14 cellular contexts compared by ENCODE assay signal in genomic region chr12:51077930-51078329, GRCh38. TPM values are rescaled to one million over a fixed set of nuclear protein-coding genes. Genes with fewer than 3 reads are reported as not detected.
DNase-seq lines count a peak whose midpoint lies in the region; ATAC-seq and TF ChIP-seq lines count a peak whose summit lies in the region.
"Had no signal": no experiment of that assay in that cellular context is flagged by ENCODE, and none has a peak within 500 bp of the region (broad histone marks: within the 10 kb centered on the region; RNA-seq: fewer than 3 reads in every experiment).

No MANE protein-coding gene starts in this region.

- CTCF ChIA-PET in CD8-positive, alpha-beta T cell (lab: Charles Lee): no interaction called here

- no peaks in the 10 kb centered on the region for H3K9me3 Mint-ChIP-seq in activated naive CD4-positive, alpha-beta T cell treated with anti-CD3 and anti-CD28 coated beads, Interleukin-2, amount 50 U/mL, for 24 hours
- no peaks in the 10 kb centered on the region for H3K9me3 Mint-ChIP-seq in CD8-positive, alpha-beta T cell
- H3K9me3 Mint-ChIP-seq: activated naive CD8-positive, alpha-beta T cell treated with anti-CD3 and anti-CD28 coated beads, Interleukin-2, amount 50 U/mL, for 24 hours had no signal

- DNase-seq in activated naive CD4-positive, alpha-beta T cell (lab: John Stamatoyannopoulos, UW): no peak
- DNase-seq in fibroblast of peridontal ligament (ENCODE audit: extremely low read depth) (peak; percentile 56), mesendoderm (peak; percentile 69), thyroid gland (peak; percentile 66 to 67)
- no peak for DNase-seq in CD8-positive, alpha-beta T cell
- DNase-seq: activated CD8-positive, alpha-beta memory T cell treated with anti-CD3 and anti-CD28 coated beads for 24 hours; activated naive CD8-positive, alpha-beta T cell treated with anti-CD3 and anti-CD28 coated beads, Interleukin-2, amount 50 U/mL, for 24 hours; MG63; NCI-H2171; OCI-M1 had no signal

- H2BK15ac ChIP-seq in mesendoderm (replicated peaks; ENCODE audit: low read depth): no peak overlapping the region

- H3K4me3 ChIP-seq in mesendoderm (ENCODE audit: low read length) (no peak overlapping the region), thyroid gland (replicated peaks in 1 of 3) (no peak overlapping the region)
- no peak overlapping the region for H3K4me3 ChIP-seq in CD8-positive, alpha-beta T cell (ENCODE audit: low read depth, low read length)
- H3K4me3 ChIP-seq: MG63, thoracic aorta had no signal

- no peak overlapping the region for H4K8ac ChIP-seq in mesendoderm (ENCODE audit: low read depth, low read length)

- H3K9ac ChIP-seq in mesendoderm (ENCODE audit: low read length): no peak overlapping the region

- TF ChIP-seq CTCF in thyroid gland (IDR thresholded peaks at IDR 0.05): no peak
- TF ChIP-seq CTCF in CD8-positive, alpha-beta T cell (IDR thresholded peaks at IDR 0.05): no peak

- no peak overlapping the region for H2BK120ac ChIP-seq in mesendoderm (ENCODE audit: low read depth, low read length)

- intact Hi-C loops in thyroid gland (cut with DNase I): no loop called here
- intact Hi-C loops in CD8-positive, alpha-beta T cell (cut with DNase I, micrococcal nuclease): no loop called here

- H3K27ac ChIP-seq in mesendoderm (ENCODE audit: low read depth, low read length): no peak overlapping the region
- H3K27ac ChIP-seq in thyroid gland: peak overlapping the region in 2 of 3 donors; percentile 38 to 46
- H3K27ac ChIP-seq in CD8-positive, alpha-beta T cell (ENCODE audit: low read depth, low read length): no peak overlapping the region
- H3K27ac ChIP-seq: thoracic aorta had no signal

- POLR2A ChIA-PET in CD8-positive, alpha-beta T cell (lab: Charles Lee): interaction anchor here (1.0 kb wide), 1 partner anchor 193 kb away, joined by 3 read pairs; the partner anchor contains the start of gene SMAGP

- H3K4me1 ChIP-seq in mesendoderm (ENCODE audit: control insufficient read depth, low read depth, low read length) (no peaks in the 10 kb centered on the region), thyroid gland (peaks cover 15 to 18% of the 10 kb centered on the region in 2 donors)
- H3K4me1 ChIP-seq in CD8-positive, alpha-beta T cell (ENCODE audit: insufficient read depth, low read length): peaks cover 12% of the 10 kb centered on the region

- peaks cover 41% of the 10 kb centered on the region for H3K79me2 ChIP-seq in mesendoderm (ENCODE audit: control insufficient read depth, insufficient read depth, low read length)

- H3K56ac ChIP-seq in mesendoderm (ENCODE audit: low read length): peak overlapping the region; percentile 6

- H3K4me1 Mint-ChIP-seq in activated naive CD4-positive, alpha-beta T cell treated with anti-CD3 and anti-CD28 coated beads, Interleukin-2, amount 50 U/mL, for 24 hours: peaks cover 55% of the 10 kb centered on the region
- peaks cover 47% of the 10 kb centered on the region for H3K4me1 Mint-ChIP-seq in CD8-positive, alpha-beta T cell (ENCODE audit: low read depth)

- no peak overlapping the region for H2BK5ac ChIP-seq in mesendoderm (ENCODE audit: low read length)

- TF ChIP-seq POLR2A in thyroid gland (IDR thresholded peaks at IDR 0.05): no peak

- no peak overlapping the region for H3K4me2 ChIP-seq in mesendoderm (ENCODE audit: low read length)

- H3K27me3 ChIP-seq in mesendoderm (ENCODE audit: insufficient read depth, low read length, poor library complexity) (no peaks in the 10 kb centered on the region), thyroid gland (no peaks in the 10 kb centered on the region)
- no peaks in the 10 kb centered on the region for H3K27me3 ChIP-seq in CD8-positive, alpha-beta T cell (ENCODE audit: insufficient read depth, low read length)
- H3K27me3 ChIP-seq: MG63 had no signal

- no peak overlapping the region for H3K4me3 Mint-ChIP-seq in activated naive CD4-positive, alpha-beta T cell treated with anti-CD3 and anti-CD28 coated beads, Interleukin-2, amount 50 U/mL, for 24 hours
- H3K4me3 Mint-ChIP-seq in CD8-positive, alpha-beta T cell: no peak overlapping the region
- H3K4me3 Mint-ChIP-seq: activated naive CD8-positive, alpha-beta T cell treated with anti-CD3 and anti-CD28 coated beads, Interleukin-2, amount 50 U/mL, for 24 hours had no signal

- H3K18ac ChIP-seq in mesendoderm (ENCODE audit: low read length): no peak overlapping the region

- H3K36me3 Mint-ChIP-seq in activated naive CD4-positive, alpha-beta T cell treated with anti-CD3 and anti-CD28 coated beads, Interleukin-2, amount 50 U/mL, for 24 hours: peaks cover 2% of the 10 kb centered on the region
- H3K36me3 Mint-ChIP-seq in CD8-positive, alpha-beta T cell: peaks cover 30% of the 10 kb centered on the region

- no peak overlapping the region for H3K23ac ChIP-seq in mesendoderm (ENCODE audit: low read length)

- no peak overlapping the region for H3K4ac ChIP-seq in mesendoderm (ENCODE audit: low read depth, low read length)

- H2AK5ac ChIP-seq in mesendoderm (ENCODE audit: low read length): no peak overlapping the region

- peak overlapping the region; percentile 26 for H3K27ac Mint-ChIP-seq in activated naive CD4-positive, alpha-beta T cell treated with anti-CD3 and anti-CD28 coated beads, Interleukin-2, amount 50 U/mL, for 24 hours
- H3K27ac Mint-ChIP-seq in CD8-positive, alpha-beta T cell: no peak overlapping the region
- H3K27ac Mint-ChIP-seq: activated naive CD8-positive, alpha-beta T cell treated with anti-CD3 and anti-CD28 coated beads, Interleukin-2, amount 50 U/mL, for 24 hours had no signal

- peaks cover 18% of the 10 kb centered on the region for H3K79me1 ChIP-seq in mesendoderm (ENCODE audit: low read length)

- peaks cover 2% of the 10 kb centered on the region for H3K36me3 ChIP-seq in mesendoderm (ENCODE audit: control insufficient read depth, insufficient read depth, low read length)
- H3K36me3 ChIP-seq in thyroid gland: peaks cover 9 to 10% of the 10 kb centered on the region in 2 donors
- H3K36me3 ChIP-seq in CD8-positive, alpha-beta T cell (ENCODE audit: insufficient read depth, low read length): no peaks in the 10 kb centered on the region

- no CpG with 5 or more reads among the region's 5 CpGs for WGBS in mesendoderm (ENCODE audit: extremely low coverage, insufficient coverage, low lambda C conversion rate)
- WGBS in thyroid gland, 2 donors: 22 to 27% methylated on average over 5 of the region's 5 CpGs

- no peaks in the 10 kb centered on the region for H3K9me3 ChIP-seq in thyroid gland
- H3K9me3 ChIP-seq in CD8-positive, alpha-beta T cell (ENCODE audit: low read length): no peaks in the 10 kb centered on the region
- H3K9me3 ChIP-seq: MG63, thoracic aorta had no signal

- H4K5ac ChIP-seq in mesendoderm (ENCODE audit: low read length): no peak overlapping the region

- H3K27me3 Mint-ChIP-seq in activated naive CD4-positive, alpha-beta T cell treated with anti-CD3 and anti-CD28 coated beads, Interleukin-2, amount 50 U/mL, for 24 hours: no peaks in the 10 kb centered on the region
- no peaks in the 10 kb centered on the region for H3K27me3 Mint-ChIP-seq in CD8-positive, alpha-beta T cell (ENCODE audit: low read depth)
- H3K27me3 Mint-ChIP-seq: activated naive CD8-positive, alpha-beta T cell treated with anti-CD3 and anti-CD28 coated beads, Interleukin-2, amount 50 U/mL, for 24 hours had no signal

- ATAC-seq in CD8-positive, alpha-beta T cell: no peak
- ATAC-seq in HG03565 (IDR thresholded peaks at IDR 0.05; ENCODE audit: unreplicated experiment) (no peak), GM19452 (IDR thresholded peaks at IDR 0.05; ENCODE audit: unreplicated experiment) (no peak)
- ATAC-seq: activated naive CD8-positive, alpha-beta T cell treated with anti-CD3 and anti-CD28 coated beads, Interleukin-2, amount 50 U/mL, for 24 hours had no signal

RNA-seq across cellular contexts. Expression of gene CSRNP2, which starts 5.5 kb away (rescaled TPM):
- 15.0 TPM for polyA plus RNA-seq in mesendoderm (2013, experiment 1 of 2)
- 14.9 TPM for polyA plus RNA-seq in mesendoderm (2013, experiment 2 of 2)
- 10 to 100 TPM; 21.3 to 35.8 (median 28.9) TPM for total RNA-seq in thyroid gland
- 10 to 100 TPM; 19.5 to 19.9 TPM for total RNA-seq in CD8-positive, alpha-beta T cell

RNA-seq across cellular contexts. Expression of gene LETMD1, which starts 29.8 kb away (rescaled TPM):
- polyA plus RNA-seq in mesendoderm (2013, experiment 1 of 2): 16.8 TPM
- polyA plus RNA-seq in mesendoderm (2013, experiment 2 of 2): 17.1 TPM
- 100 to 1,000 TPM in 2 of 4 donors, 10 to 100 TPM in 2; 62.9 to 106 (median 86.7) TPM for total RNA-seq in thyroid gland
- 10 to 100 TPM; 51.3 to 55.2 TPM for total RNA-seq in CD8-positive, alpha-beta T cell

RNA-seq across cellular contexts. Expression of gene SLC11A2, which starts 51.7 kb away (rescaled TPM):
- polyA plus RNA-seq in mesendoderm (2013, experiment 1 of 2): 25.6 TPM
- polyA plus RNA-seq in mesendoderm (2013, experiment 2 of 2): 24.3 TPM
- 100 to 1,000 TPM; 100 to 163 (median 140) TPM for total RNA-seq in thyroid gland
- total RNA-seq in CD8-positive, alpha-beta T cell: 10 to 100 TPM; 35.1 to 43.1 TPM

Comparison
In these comparisons a context has a peak if more than half of its experiments do, and no peak if none do; other contexts are left out.
1. DNase-seq: peak in fibroblast of peridontal ligament (single experiment), mesendoderm (single experiment) and thyroid gland (2 of 2); none in activated naive CD4-positive, alpha-beta T cell (0 of 4) and CD8-positive, alpha-beta T cell (0 of 7).
2. H3K27ac ChIP-seq: peak in thyroid gland (2 of 3); none in mesendoderm (single experiment) and CD8-positive, alpha-beta T cell (single experiment).